Comparison of ENCODE assay signal across 10 cellular contexts in the genomic region with DNA sequence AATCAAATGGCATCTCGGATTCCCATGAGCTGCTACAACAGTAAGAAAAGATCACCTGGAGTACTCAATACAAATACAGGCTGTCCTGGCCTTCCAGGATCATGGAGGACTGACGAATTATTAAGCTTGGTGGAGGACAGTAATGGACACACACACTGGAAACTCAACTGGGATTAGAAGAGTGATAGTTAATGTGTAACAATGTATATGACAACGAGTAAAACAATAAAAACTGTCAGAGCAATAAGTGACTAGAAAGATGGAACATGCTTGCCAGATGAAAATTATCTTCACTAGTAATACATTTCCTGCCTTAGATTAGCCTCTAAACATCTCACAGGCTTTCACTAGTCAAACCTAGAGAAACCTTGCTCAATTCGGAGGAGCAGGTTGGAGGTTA. TPM values are rescaled to one million over a fixed set of nuclear protein-coding genes. Genes with fewer than 3 reads are reported as not detected.
"Had no signal": no experiment of that assay in that cellular context is flagged by ENCODE, and none has a peak within 500 bp of the region (broad histone marks: within the 10 kb centered on the region; RNA-seq: fewer than 3 reads in every experiment).

No MANE protein-coding gene starts in this region.

- H3K36me3 ChIP-seq: HAP-1 had no signal

- H3K4me2 ChIP-seq: GM23338 had no signal

- H3K4me1 ChIP-seq: HAP-1 had no signal

- H3K27ac ChIP-seq: GM23248 had no signal

- H3K9ac ChIP-seq: GM23248 had no signal

- H2AFZ ChIP-seq: GM23248, GM23338 had no signal

- ATAC-seq: GM23338, HCT116 had no signal

- FAIRE-seq: H1, H54 had no signal

- H3K9me3 ChIP-seq: HAP-1 had no signal

- DNase-seq: GM23248, GOT3, H7, H9, HFFc6 had no signal

- H3K4me3 ChIP-seq: GM23248, GM23338, HAP-1 had no signal

RNA-seq across cellular contexts. Expression of a gene that starts 49.2 kb away (rescaled TPM):
- total RNA-seq: GM23248, H9, HFFc6 had no signal
